8 cellular contexts compared by ENCODE assay signal in genomic region chr17:74987418-74987908, GRCh38. TPM values are rescaled to one million over a fixed set of nuclear protein-coding genes. Genes with fewer than 3 reads are reported as not detected.
DNase-seq lines count a peak whose midpoint lies in the region; ATAC-seq and TF ChIP-seq lines count a peak whose summit lies in the region.

Gene CDR2L (plus strand): TSS chr17:74987632. CDS start chr17:74988044, 412 bp downstream.

- H3K4me1 ChIP-seq in Peyer's patch (peaks cover 0 to 37% (median 7%) of the 10 kb centered on the region in 4 donors), esophagus squamous epithelium (peaks cover 7 to 59% (median 24%) of the 10 kb centered on the region in 3 donors)

- DNase-seq in D341Med (ENCODE audit: low spot score) (peak; percentile 100), KG1 (lab: John Stamatoyannopoulos, UW) (peak; percentile 85), Peyer's patch (peak; percentile 95 to 99 (median 98)), activated T-helper 1 cell treated with Interleukin-2 at 50 U/mL for 16 hours (ENCODE audit: low read depth) (peak; percentile 85), esophagus squamous epithelium (lab: John Stamatoyannopoulos, UW) (peak; percentile 78), myocyte (ENCODE audit: low read depth) (peak; percentile 93)
- DNase-seq in stimulated activated CD8-positive, alpha-beta memory T cell treated with anti-CD3 and anti-CD28 coated beads, Interleukin-7, amount 100 ng/mL, for 24 hours (ENCODE audit: low read depth): peak; percentile 86

- intact Hi-C loops in esophagus squamous epithelium (cut with DNase I): no loop called here

- H3K4me3 ChIP-seq in Peyer's patch (peak within 1 kb of the TSS; percentile 71 to 98 (median 83)), esophagus squamous epithelium (peak within 1 kb of the TSS; percentile 62 to 94 (median 82))

- ATAC-seq in GM21717 (IDR thresholded peaks at IDR 0.05; ENCODE audit: unreplicated experiment): peak; percentile 87

- 0 to 2% methylated on average over 26 to 32 of the region's 51 CpGs for WGBS in esophagus squamous epithelium, 2 donors

- no peaks in the 10 kb centered on the region for H3K27me3 ChIP-seq in Peyer's patch
- H3K27me3 ChIP-seq in esophagus squamous epithelium: no peaks in the 10 kb centered on the region

- TF ChIP-seq POLR2A in Peyer's patch (IDR thresholded peaks at IDR 0.05) (peak; percentile 87 to 97), esophagus squamous epithelium (IDR thresholded peaks at IDR 0.05) (peak in 3 of 4 donors; percentile 66 to 96 (median 93))

- H3K9me3 ChIP-seq in Peyer's patch (no peaks in the 10 kb centered on the region), esophagus squamous epithelium (no peaks in the 10 kb centered on the region)

- H3K36me3 ChIP-seq in Peyer's patch: no peaks in the 10 kb centered on the region
- no peaks in the 10 kb centered on the region for H3K36me3 ChIP-seq in esophagus squamous epithelium

- TF ChIP-seq CTCF in Peyer's patch (IDR thresholded peaks at IDR 0.05): no peak
- no peak for TF ChIP-seq CTCF in esophagus squamous epithelium (IDR thresholded peaks at IDR 0.05)

- H3K27ac ChIP-seq in Peyer's patch: peak within 1 kb of the TSS; percentile 74 to 97 (median 90)
- peak within 1 kb of the TSS; percentile 87 to 97 (median 94) for H3K27ac ChIP-seq in esophagus squamous epithelium

RNA-seq across cellular contexts. Expression of gene CDR2L, which starts in this region (rescaled TPM):
- total RNA-seq in Peyer's patch (10 to 100 TPM in 3 of 4 donors, 1 to 10 TPM in 1; 7.4 to 80.7 (median 53.9) TPM), esophagus squamous epithelium (1 to 10 TPM; 5.3 to 7.9 (median 6.7) TPM), myocyte (22.5 and 23.6 TPM in 2 replicates)
- 47.0 TPM for polyA plus RNA-seq in myocyte (2012)

Comparison
In these comparisons a context has a peak if more than half of its experiments do, and no peak if none do; other contexts are left out.
1. Peak in every context shown above with its lines: DNase-seq, ATAC-seq, H3K4me3 ChIP-seq and H3K27ac ChIP-seq.